Comparison of ENCODE assay signal across 1 cellular context in genomic region chr17:2395258-2396170, GRCh38.
TF ChIP-seq lines count a peak whose summit lies in the region.

No MANE protein-coding gene starts in this region.

TF ChIP-seq in HEK293, 187 proteins besides CTCF, POLR2A, EP300 and RAD21 (continued from another document):
- no peak for TF ChIP-seq ZNF449 (tag by site-specific recombination; IDR thresholded peaks at IDR 0.05)
- peak; percentile 38 for TF ChIP-seq EGR2 (tag by site-specific recombination; IDR thresholded peaks at IDR 0.05; ENCODE audit: low read depth)
- TF ChIP-seq ZNF664 (tag by site-specific recombination; IDR thresholded peaks at IDR 0.05) = no peak
- no peak for TF ChIP-seq ZNF350 (tag by site-specific recombination; IDR thresholded peaks at IDR 0.05)
- no peak for TF ChIP-seq ZNF2 (tag by site-specific recombination; IDR thresholded peaks at IDR 0.05)
- TF ChIP-seq PRDM1 (tag by site-specific recombination; IDR thresholded peaks at IDR 0.05) = no peak
- TF ChIP-seq ZNF121 (tag by site-specific recombination; IDR thresholded peaks at IDR 0.05) = no peak
- TF ChIP-seq ZNF184 (tag by site-specific recombination; IDR thresholded peaks at IDR 0.05) = no peak
- no peak for TF ChIP-seq SP7 (tag by site-specific recombination; IDR thresholded peaks at IDR 0.05)
- no peak for TF ChIP-seq KLF10 (tag by site-specific recombination; IDR thresholded peaks at IDR 0.05)
- TF ChIP-seq ZSCAN18 (tag by site-specific recombination; IDR thresholded peaks at IDR 0.05) = no peak
- TF ChIP-seq ZNF510 (tag by site-specific recombination; IDR thresholded peaks at IDR 0.05; ENCODE audit: insufficient replicate concordance) = no peak
- TF ChIP-seq ZFP41 (tag by site-specific recombination; IDR thresholded peaks at IDR 0.05; ENCODE audit: borderline replicate concordance) = no peak
- no peak for TF ChIP-seq ZNF324 (tag by site-specific recombination; IDR thresholded peaks at IDR 0.05)
- no peak for TF ChIP-seq ZNF521 (tag by site-specific recombination; IDR thresholded peaks at IDR 0.05)
- TF ChIP-seq ZNF248 (tag by site-specific recombination; IDR thresholded peaks at IDR 0.05) = no peak
- TF ChIP-seq ZNF645 (tag by site-specific recombination; IDR thresholded peaks at IDR 0.05) = no peak
- TF ChIP-seq ZNF23 (tag by site-specific recombination; IDR thresholded peaks at IDR 0.05; ENCODE audit: borderline replicate concordance) = no peak
- TF ChIP-seq KLF9 (tag by site-specific recombination; IDR thresholded peaks at IDR 0.05; ENCODE audit: low read depth) = no peak
- TF ChIP-seq ZEB2 (tag by site-specific recombination; IDR thresholded peaks at IDR 0.05) = 0 out of 2 replicates have a peak, but pooled peaks have one; percentile 19
- no peak for TF ChIP-seq HOXA7 (CRISPR knock-in tag; IDR thresholded peaks at IDR 0.05; ENCODE audit: borderline replicate concordance)
- no peak for TF ChIP-seq ZNF626 (tag by site-specific recombination; IDR thresholded peaks at IDR 0.05)
- peak; percentile 58 for TF ChIP-seq ZNF335 (tag by site-specific recombination; conservative IDR thresholded peaks at IDR 0.05)
- no peak for TF ChIP-seq ZNF530 (tag by site-specific recombination; IDR thresholded peaks at IDR 0.05; ENCODE audit: low read depth)
- TF ChIP-seq ZNF837 (tag by site-specific recombination; IDR thresholded peaks at IDR 0.05) = no peak
- TF ChIP-seq ZXDB (tag by site-specific recombination; IDR thresholded peaks at IDR 0.05) = no peak
- TF ChIP-seq PRDM2 (tag by site-specific recombination; IDR thresholded peaks at IDR 0.05; ENCODE audit: borderline replicate concordance) = no peak
- no peak for TF ChIP-seq ZSCAN23 (tag by site-specific recombination; IDR thresholded peaks at IDR 0.05)
- no peak for TF ChIP-seq ZBTB8A (tag by site-specific recombination; IDR thresholded peaks at IDR 0.05)
- no peak for TF ChIP-seq YY2 (tag by site-specific recombination; IDR thresholded peaks at IDR 0.05)
- TF ChIP-seq ZNF24 (tag by site-specific recombination; IDR thresholded peaks at IDR 0.05) = no peak
- TF ChIP-seq ZNF610 (tag by site-specific recombination; IDR thresholded peaks at IDR 0.05; ENCODE audit: borderline replicate concordance) = no peak
- no peak for TF ChIP-seq SCRT1 (tag by site-specific recombination; IDR thresholded peaks at IDR 0.05; ENCODE audit: borderline replicate concordance)
- TF ChIP-seq ZBTB7A (tag by site-specific recombination; IDR thresholded peaks at IDR 0.05; ENCODE audit: low read depth) = peak; percentile 30
- peak; percentile 53; the same call in 1 of the 2 replicates for TF ChIP-seq ZNF398 (tag by site-specific recombination; IDR thresholded peaks at IDR 0.05)
- TF ChIP-seq KLF17 (tag by site-specific recombination; IDR thresholded peaks at IDR 0.05) = no peak
- no peak for TF ChIP-seq KLF7 (tag by site-specific recombination; IDR thresholded peaks at IDR 0.05; ENCODE audit: borderline replicate concordance)
- TF ChIP-seq ZNF76 (tag by site-specific recombination; IDR thresholded peaks at IDR 0.05; ENCODE audit: borderline replicate concordance, low read depth) = no peak
- TF ChIP-seq ZNF830 (tag by site-specific recombination; IDR thresholded peaks at IDR 0.05; ENCODE audit: low read depth) = no peak
